Comparison of ENCODE assay signal across 27 cellular contexts in genomic region chr5:111765613-111766012, GRCh38.
"Had no signal": no experiment of that assay in that cellular context is flagged by ENCODE, and none has a peak within 500 bp of the region (broad histone marks: within the 10 kb centered on the region; RNA-seq: fewer than 3 reads in every experiment).

No MANE protein-coding gene starts in this region.

- H3K27me3 Mint-ChIP-seq: naive B cell, progenitor cell of endocrine pancreas had no signal

- DNase-seq: heart left ventricle; hypothalamus; immature natural killer cell; kidney; left colon; left lung; lower lobe of right lung; mammary epithelial cell; mesendoderm; naive B cell; natural killer cell; ovary; stimulated activated CD4-positive, alpha-beta T cell treated with anti-CD3 and anti-CD28 coated beads, Interleukin-4, amount 100 ng/mL, for 24 hours; stimulated activated naive CD4-positive, alpha-beta T cell treated with Interleukin-2 at 50 U/mL for 16 hours; tibial artery; trophoblast cell; upper lobe of right lung had no signal

- H3K27ac Mint-ChIP-seq: immature natural killer cell; naive B cell; natural killer cell; progenitor cell of endocrine pancreas; stimulated activated effector memory CD8-positive, alpha-beta T cell treated with anti-CD3 and anti-CD28 coated beads, Interleukin-12 subunit alpha, Interleukin-12 subunit beta, amount 100 ng/mL, for 72 hours had no signal

- FAIRE-seq: islet of Langerhans, kidney, urothelium cell line had no signal

- H3K36me3 Mint-ChIP-seq: immature natural killer cell; mesothelial cell of epicardium; naive B cell; natural killer cell; stimulated activated effector memory CD8-positive, alpha-beta T cell treated with anti-CD3 and anti-CD28 coated beads, Interleukin-12 subunit alpha, Interleukin-12 subunit beta, amount 100 ng/mL, for 72 hours had no signal

- H3K4me3 ChIP-seq: heart left ventricle, left lung, lower lobe of right lung, ovary, right atrium auricular region, skin epidermis, suprapubic skin, thoracic aorta, tibial artery, upper lobe of right lung had no signal

- ATAC-seq: heart left ventricle; left colon; left lung; lower lobe of right lung; natural killer cell; sciatic nerve; stimulated activated effector memory CD8-positive, alpha-beta T cell treated with anti-CD3 and anti-CD28 coated beads, Interleukin-12 subunit alpha, Interleukin-12 subunit beta, amount 100 ng/mL, for 72 hours; upper lobe of right lung had no signal

- H3K27me3 ChIP-seq: heart left ventricle, left lung, ovary, right atrium auricular region, suprapubic skin, tibial artery, upper lobe of right lung had no signal

- H3K9me3 Mint-ChIP-seq: immature natural killer cell; natural killer cell; stimulated activated effector memory CD8-positive, alpha-beta T cell treated with anti-CD3 and anti-CD28 coated beads, Interleukin-12 subunit alpha, Interleukin-12 subunit beta, amount 100 ng/mL, for 72 hours had no signal

- H3K4me1 ChIP-seq: heart left ventricle, lower lobe of right lung, right atrium auricular region, suprapubic skin, tibial artery, upper lobe of right lung had no signal

- H3K27ac ChIP-seq: heart left ventricle, left lung, lower lobe of right lung, ovary, right atrium auricular region, skin epidermis, suprapubic skin, thoracic aorta, tibial artery, upper lobe of right lung had no signal

- H3K4me3 Mint-ChIP-seq: immature natural killer cell; mesothelial cell of epicardium; naive B cell; natural killer cell; stimulated activated effector memory CD8-positive, alpha-beta T cell treated with anti-CD3 and anti-CD28 coated beads, Interleukin-12 subunit alpha, Interleukin-12 subunit beta, amount 100 ng/mL, for 72 hours had no signal

- H3K4me1 Mint-ChIP-seq: immature natural killer cell; naive B cell; natural killer cell; stimulated activated effector memory CD8-positive, alpha-beta T cell treated with anti-CD3 and anti-CD28 coated beads, Interleukin-12 subunit alpha, Interleukin-12 subunit beta, amount 100 ng/mL, for 72 hours had no signal

- H3K9me3 ChIP-seq: heart left ventricle, left lung, lower lobe of right lung, ovary, right atrium auricular region, suprapubic skin, thoracic aorta, tibial artery, upper lobe of right lung had no signal

- H3K36me3 ChIP-seq: heart left ventricle, left lung, lower lobe of right lung, ovary, right atrium auricular region, suprapubic skin, thoracic aorta, tibial artery, upper lobe of right lung had no signal
